8 cellular contexts compared by ENCODE assay signal in the genomic region with DNA sequence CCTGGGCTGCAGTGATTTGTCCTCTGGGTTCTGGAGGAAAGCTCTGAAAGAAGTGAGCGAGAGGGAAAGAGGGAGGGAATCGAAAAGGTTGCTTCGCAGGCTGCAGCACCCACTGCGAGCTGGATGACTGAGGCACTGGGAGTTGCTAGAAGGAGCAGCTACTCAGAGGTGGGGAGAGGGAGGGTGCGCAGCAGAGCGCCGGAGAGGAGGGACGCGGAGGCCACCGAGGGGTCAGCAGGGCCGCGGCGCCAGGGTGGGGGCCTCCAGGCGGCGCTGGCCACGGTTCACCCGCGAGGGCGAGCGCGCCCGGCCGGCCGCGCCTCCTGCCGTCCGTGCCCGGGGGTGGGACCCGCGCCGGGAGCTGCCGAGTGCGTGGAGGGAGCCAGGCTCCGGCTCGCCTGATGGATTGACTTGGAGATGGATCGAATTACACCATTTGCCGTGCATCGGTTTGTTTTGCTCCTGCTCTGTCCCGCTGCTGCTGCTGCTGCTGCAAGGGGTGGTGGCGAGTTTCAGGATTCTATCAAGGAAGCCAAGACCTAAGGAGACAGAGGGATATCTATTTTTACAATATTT. TPM values are rescaled to one million over a fixed set of nuclear protein-coding genes. Genes with fewer than 3 reads are reported as not detected.
DNase-seq lines count a peak whose midpoint lies in the region; ATAC-seq and TF ChIP-seq lines count a peak whose summit lies in the region.

A gene with protein sequence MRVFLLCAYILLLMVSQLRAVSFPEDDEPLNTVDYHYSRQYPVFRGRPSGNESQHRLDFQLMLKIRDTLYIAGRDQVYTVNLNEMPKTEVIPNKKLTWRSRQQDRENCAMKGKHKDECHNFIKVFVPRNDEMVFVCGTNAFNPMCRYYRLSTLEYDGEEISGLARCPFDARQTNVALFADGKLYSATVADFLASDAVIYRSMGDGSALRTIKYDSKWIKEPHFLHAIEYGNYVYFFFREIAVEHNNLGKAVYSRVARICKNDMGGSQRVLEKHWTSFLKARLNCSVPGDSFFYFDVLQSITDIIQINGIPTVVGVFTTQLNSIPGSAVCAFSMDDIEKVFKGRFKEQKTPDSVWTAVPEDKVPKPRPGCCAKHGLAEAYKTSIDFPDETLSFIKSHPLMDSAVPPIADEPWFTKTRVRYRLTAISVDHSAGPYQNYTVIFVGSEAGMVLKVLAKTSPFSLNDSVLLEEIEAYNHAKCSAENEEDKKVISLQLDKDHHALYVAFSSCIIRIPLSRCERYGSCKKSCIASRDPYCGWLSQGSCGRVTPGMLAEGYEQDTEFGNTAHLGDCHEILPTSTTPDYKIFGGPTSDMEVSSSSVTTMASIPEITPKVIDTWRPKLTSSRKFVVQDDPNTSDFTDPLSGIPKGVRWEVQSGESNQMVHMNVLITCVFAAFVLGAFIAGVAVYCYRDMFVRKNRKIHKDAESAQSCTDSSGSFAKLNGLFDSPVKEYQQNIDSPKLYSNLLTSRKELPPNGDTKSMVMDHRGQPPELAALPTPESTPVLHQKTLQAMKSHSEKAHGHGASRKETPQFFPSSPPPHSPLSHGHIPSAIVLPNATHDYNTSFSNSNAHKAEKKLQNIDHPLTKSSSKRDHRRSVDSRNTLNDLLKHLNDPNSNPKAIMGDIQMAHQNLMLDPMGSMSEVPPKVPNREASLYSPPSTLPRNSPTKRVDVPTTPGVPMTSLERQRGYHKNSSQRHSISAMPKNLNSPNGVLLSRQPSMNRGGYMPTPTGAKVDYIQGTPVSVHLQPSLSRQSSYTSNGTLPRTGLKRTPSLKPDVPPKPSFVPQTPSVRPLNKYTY (plus strand): TSS at position 470 of the 576 bp plus-strand sequence. CDS start 42,294 bp downstream, outside the sequence.

- peaks cover 4% of the 10 kb centered on the region for H3K4me1 ChIP-seq in IMR-90 (ENCODE audit: control insufficient read depth, insufficient read depth, low read length)
- H3K4me1 ChIP-seq in SJCRH30 = no peaks in the 10 kb centered on the region
- H3K4me1 ChIP-seq in mucosa of rectum (ENCODE audit: control insufficient read depth in 2 of 2, insufficient read depth in 2 of 2, low read length in 2 of 2) = peaks cover 7 to 11% of the 10 kb centered on the region in 2 donors
- H3K4me1 ChIP-seq in uterus = no peaks in the 10 kb centered on the region

- peak within 1 kb of the TSS; percentile 28; the same call in 1 of the 2 replicates for H3K56ac ChIP-seq in IMR-90 (ENCODE audit: extremely low read depth, insufficient read depth, low read length)

- peak; percentile 48 for TF ChIP-seq RAD21 in IMR-90 (IDR thresholded peaks at IDR 0.05; ENCODE audit: low read length)

- peak; percentile 70 for DNase-seq in AG10803 (ENCODE audit: low read depth)
- DNase-seq in IMR-90 = peak; percentile 85
- DNase-seq in SJCRH30 = peak; percentile 75 to 85
- DNase-seq in fibroblast of the aortic adventitia (ENCODE audit: low read depth) = peak; percentile 77
- peak; percentile 22 to 43 for DNase-seq in uterus
- DNase-seq in activated CD4-positive, alpha-beta T cell treated with anti-CD3 and anti-CD28 coated beads, Interleukin-2, amount 50 U/mL, for 4 hours = no peak

- peak within 1 kb of the TSS; percentile 53 for H2AK9ac ChIP-seq in IMR-90 (replicated peaks; ENCODE audit: low read depth, low read length, poor library complexity)

- peak within 1 kb of the TSS; percentile 93 for H2BK120ac ChIP-seq in IMR-90 (ENCODE audit: low read depth, low read length)

- H3K18ac ChIP-seq in IMR-90 (ENCODE audit: low read depth, low read length) = peak within 1 kb of the TSS; percentile 61

- BruUV-seq in IMR-90 (replicated peaks; lab: Mats Ljungman, UMichigan) = no TSS peak

- peak; percentile 16 for TF ChIP-seq CTCF in AG10803 (conservative IDR thresholded peaks at IDR 0.05; ENCODE audit: low read length)
- TF ChIP-seq CTCF in IMR-90 (conservative IDR thresholded peaks at IDR 0.05; ENCODE audit: low read depth, low read length) = peak; percentile 51
- TF ChIP-seq CTCF in fibroblast of the aortic adventitia (IDR thresholded peaks at IDR 0.05; ENCODE audit: insufficient read depth, low read length) = peak; percentile 2
- TF ChIP-seq CTCF in uterus (IDR thresholded peaks at IDR 0.05) = peak in 3 of 4 experiments; percentile 17 to 39 (median 30)

- intact Hi-C loops in IMR-90 (cut with micrococcal nuclease) = loop anchor here (1.0 to 10.0 kb wide), 9 partner anchors 100 to 521 kb away; no protein-coding TSS in a partner anchor
- intact Hi-C loops in uterus (cut with DNase I; ENCODE audit: low total_unique reads) = no loop called here

- H2BK15ac ChIP-seq in IMR-90 (ENCODE audit: low read depth, low read length) = peak within 1 kb of the TSS; percentile 89; the same call in 1 of the 3 replicates

- H3K4ac ChIP-seq in IMR-90 (ENCODE audit: low read depth, low read length) = peak within 1 kb of the TSS; percentile 84

- WGBS in IMR-90 (ENCODE audit: extremely low coverage in 2 of 2, insufficient read length in 1 of 2), 2 experiments = 1% methylated on average over 16 of the region's 40 CpGs; no CpG with 5 or more reads in 1 of the 2 experiments

- H3K36me3 ChIP-seq in IMR-90 (ENCODE audit: control insufficient read depth, insufficient read depth, low read length) (no peaks in the 10 kb centered on the region), SJCRH30 (no peaks in the 10 kb centered on the region), mucosa of rectum (ENCODE audit: control insufficient read depth in 2 of 2, insufficient read depth in 2 of 2, low read length in 2 of 2) (no peaks in the 10 kb centered on the region), uterus (no peaks in the 10 kb centered on the region)

- TF ChIP-seq POLR2A in IMR-90 (IDR thresholded peaks at IDR 0.05; ENCODE audit: low read depth, low read length) (no peak), uterus (IDR thresholded peaks at IDR 0.05) (no peak)

- H2AK5ac ChIP-seq in IMR-90 (ENCODE audit: low read depth, low read length) = no peak within 1 kb of the TSS

- peak; percentile 75 for ATAC-seq in IMR-90 (ENCODE audit: low read depth)
- ATAC-seq in activated CD4-positive, CD25-positive, alpha-beta regulatory T cell treated with anti-CD3 and anti-CD28 coated beads, Interleukin-2, amount 50 U/mL, for 24 hours = no peak

- CTCF ChIA-PET in IMR-90 (lab: Yijun Ruan, JAX) = interaction anchor here (0.6 to 1.6 kb wide), 11 partner anchors 16 to 570 kb away, joined by 3 to 4 read pairs (median 3); no protein-coding TSS in a partner anchor

- peak within 1 kb of the TSS; percentile 65 for H3K14ac ChIP-seq in IMR-90 (replicated peaks; ENCODE audit: low read depth, low read length)

- H3K9me3 ChIP-seq in IMR-90 (ENCODE audit: control insufficient read depth, insufficient read depth, low read length) (no peaks in the 10 kb centered on the region), SJCRH30 (replicated peaks) (no peaks in the 10 kb centered on the region), mucosa of rectum (ENCODE audit: control insufficient read depth in 2 of 2, low read length in 2 of 2) (no peaks in the 10 kb centered on the region), uterus (no peaks in the 10 kb centered on the region)

- H3K9ac ChIP-seq in IMR-90 (ENCODE audit: low read depth, low read length) (peak within 1 kb of the TSS; percentile 78), mucosa of rectum (ENCODE audit: low read depth in 1 of 2, low read length in 2 of 2) (peak within 1 kb of the TSS; percentile 34 to 68)

- peak within 1 kb of the TSS; percentile 84 for H3K27ac ChIP-seq in IMR-90 (ENCODE audit: insufficient read depth, low read length)
- H3K27ac ChIP-seq in SJCRH30 = no peak within 1 kb of the TSS
- peak within 1 kb of the TSS; percentile 57 to 69 for H3K27ac ChIP-seq in mucosa of rectum (ENCODE audit: low read depth in 2 of 2, low read length in 2 of 2)
- H3K27ac ChIP-seq in uterus = peak within 1 kb of the TSS; percentile 51 to 67

- dilution Hi-C loops in IMR-90 (cut with HindIII; ENCODE audit: low sequenced_read_pairs, unreplicated experiment) = no loop called here

- H4K20me1 ChIP-seq in IMR-90 (ENCODE audit: insufficient read depth, low read length) = peaks cover 10% of the 10 kb centered on the region; the same call in 1 of the 2 replicates

- peaks cover 3% of the 10 kb centered on the region for H3K9me1 ChIP-seq in IMR-90 (ENCODE audit: insufficient read depth, low read length)

- in situ Hi-C loops in IMR-90 (cut with MboI; ENCODE audit: low sequenced_read_pairs) = no loop called here

- H4K5ac ChIP-seq in IMR-90 (ENCODE audit: low read depth, low read length) = peak within 1 kb of the TSS; percentile 39; the same call in 1 of the 2 replicates

- POLR2A ChIA-PET in IMR-90 (lab: Charles Lee; ENCODE audit: unreplicated experiment) = no interaction called here

- peak within 1 kb of the TSS; percentile 70 for H3K4me3 ChIP-seq in AG10803 (ENCODE audit: low read length)
- H3K4me3 ChIP-seq in IMR-90 (ENCODE audit: insufficient read depth, low read depth, low read length) = peak within 1 kb of the TSS; percentile 95
- H3K4me3 ChIP-seq in SJCRH30 = peak within 1 kb of the TSS; percentile 44
- peak within 1 kb of the TSS; percentile 70 for H3K4me3 ChIP-seq in fibroblast of the aortic adventitia (ENCODE audit: low read depth, low read length)
- peak within 1 kb of the TSS; percentile 77 to 79 for H3K4me3 ChIP-seq in mucosa of rectum (ENCODE audit: low read length in 2 of 2)
- peak within 1 kb of the TSS; percentile 44 to 55 for H3K4me3 ChIP-seq in uterus

- H3K79me1 ChIP-seq in IMR-90 (ENCODE audit: low read depth in 1 of 2, low read length in 2 of 2) = peaks cover 0 to 21% of the 10 kb centered on the region in 2 experiments; a peak in 3 of 4 replicates

- peak within 1 kb of the TSS; percentile 95 for H2AFZ ChIP-seq in IMR-90 (replicated peaks; ENCODE audit: low read length, poor library complexity)

- H4K91ac ChIP-seq in IMR-90 (ENCODE audit: insufficient read depth, low read depth, low read length) = peak within 1 kb of the TSS; percentile 78

- H3K23ac ChIP-seq in IMR-90 (ENCODE audit: low read depth, low read length) = peak within 1 kb of the TSS; percentile 89

- peak within 1 kb of the TSS; percentile 90 for H2BK5ac ChIP-seq in IMR-90 (ENCODE audit: low read depth, low read length, poor library complexity, severe bottlenecking)

- H3K4me2 ChIP-seq in IMR-90 (ENCODE audit: low read depth, low read length) = peak within 1 kb of the TSS; percentile 92

- H3K27me3 ChIP-seq in IMR-90 (ENCODE audit: control insufficient read depth, insufficient read depth, low read length) (no peaks in the 10 kb centered on the region), SJCRH30 (peaks cover 35% of the 10 kb centered on the region), mucosa of rectum (ENCODE audit: control insufficient read depth in 2 of 2, insufficient read depth in 2 of 2, low read length in 2 of 2) (peaks cover 0 to 4% of the 10 kb centered on the region in 2 donors), uterus (no peaks in the 10 kb centered on the region)

- H4K8ac ChIP-seq in IMR-90 (ENCODE audit: low read depth in 2 of 2, low read length in 2 of 2) = peak within 1 kb of the TSS in 1 of 2 experiments; percentile 75; a peak in 1 of 4 replicates

- peak within 1 kb of the TSS; percentile 88 for H2BK20ac ChIP-seq in IMR-90 (ENCODE audit: low read depth, low read length)

RNA-seq across cellular contexts. Expression of the gene that starts here (rescaled TPM):
- 17.4 and 18.3 TPM in 2 replicates for total RNA-seq in IMR-90 (2012; rRNA removed)
- 12.6 and 13.1 TPM in 2 replicates for polyA plus RNA-seq in IMR-90 (2012; rRNA removed)
- 2.2 and 4.9 TPM in 2 replicates for polyA plus RNA-seq in IMR-90 (2012; cell fraction: cytosol; rRNA removed)
- polyA plus RNA-seq in IMR-90 (2012; cell fraction: nucleus; rRNA removed; ENCODE audit: low replicate concordance) = 9.6 and 42.5 TPM in 2 replicates
- 0.71 and 0.81 TPM in 2 replicates for total RNA-seq in SJCRH30 (2014; rRNA removed; shearing (Covaris generic))
- total RNA-seq in fibroblast of the aortic adventitia (ENCODE audit: low replicate concordance) = 3.9 and 17.7 TPM in 2 replicates
- 10 to 100 TPM in 1 of 4 donors, 1 to 10 TPM in 3; 1.5 to 27.2 (median 5.5) TPM for total RNA-seq in uterus

Comparison
In these comparisons a context has a peak if more than half of its experiments do, and no peak if none do; other contexts are left out.
1. Peak in DNase-seq and H3K4me3 ChIP-seq in SJCRH30; RNA of the gene not detected or under 1 TPM.
2. DNase-seq: peak in AG10803 (single experiment), IMR-90 (single experiment), fibroblast of the aortic adventitia (single experiment) and uterus (2 of 2); none in activated CD4-positive, alpha-beta T cell treated with anti-CD3 and anti-CD28 coated beads, Interleukin-2, amount 50 U/mL, for 4 hours (0 of 2).
3. H3K4me3 ChIP-seq: peak in every context shown above with its lines; median percentile 95 in IMR-90; 78 in mucosa of rectum; 70 in AG10803; 70 in fibroblast of the aortic adventitia; 50 in uterus; 44 in SJCRH30.
4. Peak in every context shown above with its lines, with median percentiles within 50 percentile points of each other: CTCF ChIP-seq.